27 cellular contexts compared by ENCODE assay signal in the genomic region with DNA sequence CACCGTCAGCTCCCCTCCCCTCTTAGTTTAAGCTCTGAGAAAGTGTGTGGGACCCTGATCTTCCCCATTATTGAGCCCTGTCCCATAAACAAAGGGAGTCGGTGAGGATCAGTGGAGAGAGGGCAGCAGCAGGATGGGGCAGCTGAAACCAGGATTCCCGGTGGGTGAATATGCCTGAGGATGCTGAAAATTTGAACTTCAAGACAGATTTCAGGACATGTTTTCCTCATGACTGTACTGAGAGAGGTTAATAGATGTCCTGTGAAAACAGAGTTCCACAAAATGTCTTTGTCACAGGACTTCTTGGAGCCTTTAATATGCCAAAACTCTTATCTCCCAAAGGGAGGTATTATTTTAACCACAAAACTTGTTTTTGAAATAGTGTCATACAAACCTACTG. TPM values are rescaled to one million over a fixed set of nuclear protein-coding genes. Genes with fewer than 3 reads are reported as not detected.
A peak's percentile ranks its signal among the peaks of the same experiment; 100 is the strongest.
DNase-seq lines count a peak whose midpoint lies in the region; ATAC-seq, FAIRE-seq and TF ChIP-seq lines count a peak whose summit lies in the region.
"Had no signal": no experiment of that assay in that cellular context is flagged by ENCODE, and none has a peak within 500 bp of the region (broad histone marks: within the 10 kb centered on the region; RNA-seq: fewer than 3 reads in every experiment).

No MANE protein-coding gene starts in this region.

- H3K36me3 Mint-ChIP-seq in H9 (ENCODE audit: insufficient read depth in 1 of 3, low read depth in 3 of 3) = peaks cover 0 to 8% (median 0%) of the 10 kb centered on the region in 3 experiments; a peak in 2 of 7 replicates
- H3K36me3 Mint-ChIP-seq: activated naive CD8-positive, alpha-beta T cell had no signal

- H4K5ac ChIP-seq in H9 (ENCODE audit: insufficient read length, low read depth, low read length) = no peak overlapping the region

- no peak overlapping the region for H3K23ac ChIP-seq in H9 (ENCODE audit: insufficient read length, low read depth, low read length)

- no peaks in the 10 kb centered on the region for H3K79me1 ChIP-seq in H9 (ENCODE audit: insufficient read depth, low read depth, low read length, poor library complexity, severe bottlenecking)

- no peak overlapping the region for H2BK12ac ChIP-seq in H9 (ENCODE audit: insufficient read length, low read depth, low read length)

- 62 to 71% methylated on average over 3 of the region's 3 CpGs for WGBS in GM23248 (ENCODE audit: low coverage in 1 of 2, low lambda C conversion rate in 2 of 2, missing lambda C conversion rate in 2 of 2), 2 experiments
- no CpG with 5 or more reads among the region's 3 CpGs for WGBS in H9 (ENCODE audit: extremely low coverage, insufficient read length, low lambda C conversion rate)
- WGBS in esophagus squamous epithelium, 2 donors = 86 to 92% methylated on average over 3 of the region's 3 CpGs

- H3K9ac ChIP-seq in GM23248 = peak overlapping the region; percentile 11; the same call in 1 of the 2 replicates
- peak overlapping the region; percentile 84 for H3K9ac ChIP-seq in skeletal muscle satellite cell (ENCODE audit: low read depth, low read length)
- H3K9ac ChIP-seq in H9 (ENCODE audit: extremely low read depth, insufficient read length, low read length) = no peak overlapping the region
- H3K9ac ChIP-seq: parathyroid adenoma had no signal

- no peak overlapping the region for H2BK20ac ChIP-seq in H9 (ENCODE audit: low read depth, low read length, poor library complexity, severe bottlenecking)

- H3K27me3 ChIP-seq in GM23248 (replicated peaks; ENCODE audit: insufficient read depth) = no peaks in the 10 kb centered on the region
- no peaks in the 10 kb centered on the region for H3K27me3 ChIP-seq in skeletal muscle satellite cell (ENCODE audit: control insufficient read depth, insufficient read depth, low read length)
- no peaks in the 10 kb centered on the region for H3K27me3 ChIP-seq in H9 (ENCODE audit: insufficient read depth, low read length)
- H3K27me3 ChIP-seq in esophagus squamous epithelium = no peaks in the 10 kb centered on the region

- H3K4me1 ChIP-seq in GM23248 (ENCODE audit: insufficient read depth) = peaks cover 44% of the 10 kb centered on the region
- peaks cover 51% of the 10 kb centered on the region for H3K4me1 ChIP-seq in skeletal muscle satellite cell (ENCODE audit: control insufficient read depth, insufficient read depth, low read length)
- no peaks in the 10 kb centered on the region for H3K4me1 ChIP-seq in H9 (ENCODE audit: insufficient read depth, low read length)
- peaks cover 4 to 11% (median 6%) of the 10 kb centered on the region in 3 donors for H3K4me1 ChIP-seq in esophagus squamous epithelium
- H3K4me1 ChIP-seq: parathyroid adenoma had no signal

- no peak overlapping the region for H3K18ac ChIP-seq in H9 (ENCODE audit: insufficient read length, low read depth, low read length)

- no peak overlapping the region for H3K27ac Mint-ChIP-seq in H9
- H3K27ac Mint-ChIP-seq: activated CD8-positive, alpha-beta T cell treated with anti-CD3 and anti-CD28 coated beads for 36 hours; activated naive CD8-positive, alpha-beta T cell; WTC11 had no signal

- H2BK5ac ChIP-seq in H9 (ENCODE audit: insufficient read length, low read length) = no peak overlapping the region

- no peak overlapping the region for H3K14ac ChIP-seq in H9 (ENCODE audit: insufficient read depth, low read length)

- no peaks in the 10 kb centered on the region for H3K36me3 ChIP-seq in GM23248 (ENCODE audit: low read depth)
- H3K36me3 ChIP-seq in skeletal muscle satellite cell (ENCODE audit: insufficient read depth, low read length) = no peaks in the 10 kb centered on the region
- H3K36me3 ChIP-seq in esophagus squamous epithelium = no peaks in the 10 kb centered on the region
- H3K36me3 ChIP-seq: HAP-1, left ventricle myocardium inferior, thoracic aorta had no signal

- H3K79me2 ChIP-seq in GM23248 (ENCODE audit: insufficient read depth) (no peaks in the 10 kb centered on the region), H9 (ENCODE audit: insufficient read depth, low read length) (no peaks in the 10 kb centered on the region)
- H3K79me2 ChIP-seq: parathyroid adenoma had no signal

- no peak for FAIRE-seq in GM12891 (lab: Jason Lieb, UNC)
- FAIRE-seq: bronchial epithelial cell, small intestine had no signal

- no peak overlapping the region for H4K8ac ChIP-seq in H9 (replicated peaks; ENCODE audit: insufficient read length, low read depth, low read length)

- ATAC-seq in HG03354 (IDR thresholded peaks at IDR 0.05; ENCODE audit: poor library complexity, severe bottlenecking, unreplicated experiment) = no peak
- ATAC-seq: WTC11 had no signal

- H3K23me2 ChIP-seq in H9 (ENCODE audit: insufficient read length, low read depth, low read length, poor library complexity, severe bottlenecking) = no peaks in the 10 kb centered on the region

- TF ChIP-seq POLR2A in esophagus squamous epithelium (IDR thresholded peaks at IDR 0.05) = no peak
- no peak for TF ChIP-seq POLR2A in GM12891 (IDR thresholded peaks at IDR 0.05; ENCODE audit: low read depth, low read length)

- H3K9me3 Mint-ChIP-seq in H9 = peaks cover 8 to 11% of the 10 kb centered on the region in 2 experiments
- H3K9me3 Mint-ChIP-seq: activated CD8-positive, alpha-beta T cell treated with anti-CD3 and anti-CD28 coated beads for 36 hours had no signal

- TF ChIP-seq CTCF in VCaP (conservative IDR thresholded peaks at IDR 0.05) = no peak
- TF ChIP-seq CTCF in fibroblast of pulmonary artery (IDR thresholded peaks at IDR 0.05; ENCODE audit: low read length, missing control alignments) = no peak
- TF ChIP-seq CTCF in H9 (conservative IDR thresholded peaks at IDR 0.05) = no peak
- TF ChIP-seq CTCF in esophagus squamous epithelium (IDR thresholded peaks at IDR 0.05) = no peak

- H2BK15ac ChIP-seq in H9 (ENCODE audit: low read depth, low read length) = no peak overlapping the region

- in situ Hi-C loops in GM23248 (cut with MboI) = loop anchor here (25.0 kb wide), 1 partner anchor 432 kb away; the partner anchor contains the start of gene GTF3C6

- H4K20me1 ChIP-seq in GM23248 (ENCODE audit: insufficient read depth) (no peaks in the 10 kb centered on the region), H9 (ENCODE audit: control insufficient read depth, insufficient read depth, insufficient read length) (no peaks in the 10 kb centered on the region)

- H3T11ph ChIP-seq in H9 (ENCODE audit: low read length) = no peak overlapping the region

- no peak overlapping the region for H2AK5ac ChIP-seq in H9 (ENCODE audit: insufficient read length, low read length)

- H3K9me3 ChIP-seq in GM23248 (ENCODE audit: low read depth) (no peaks in the 10 kb centered on the region), skeletal muscle satellite cell (replicated peaks; ENCODE audit: low read length) (no peaks in the 10 kb centered on the region), H9 (ENCODE audit: control insufficient read depth, low read depth, low read length) (no peaks in the 10 kb centered on the region), esophagus squamous epithelium (no peaks in the 10 kb centered on the region)
- H3K9me3 ChIP-seq: thoracic aorta had no signal

- H3K4me2 ChIP-seq in GM23248 (ENCODE audit: unreplicated experiment) = peak overlapping the region; percentile 52
- peak overlapping the region; percentile 75 for H3K4me2 ChIP-seq in skeletal muscle satellite cell (ENCODE audit: low read length)
- no peak overlapping the region for H3K4me2 ChIP-seq in H9 (ENCODE audit: insufficient read depth, insufficient read length, low read length)

- no peak overlapping the region for H4K91ac ChIP-seq in H9 (ENCODE audit: insufficient read length, low read depth, low read length)

- H3K27ac ChIP-seq in GM23248 (peak overlapping the region; percentile 62; the same call in 1 of the 2 replicates), VCaP (peak overlapping the region; percentile 100), H9 (ENCODE audit: insufficient read length, low read depth, low read length) (no peak overlapping the region), esophagus squamous epithelium (no peak overlapping the region)
- H3K27ac ChIP-seq: left ventricle myocardium inferior, parathyroid adenoma, thoracic aorta had no signal

- H3K56ac ChIP-seq in H9 (ENCODE audit: insufficient read length, low read depth, low read length) = no peak overlapping the region

- peak; percentile 47 for DNase-seq in GM23248
- DNase-seq in fibroblast of pulmonary artery (ENCODE audit: low read depth) = peak; percentile 37
- no peak for DNase-seq in H9
- no peak for DNase-seq in esophagus squamous epithelium (lab: John Stamatoyannopoulos, UW)
- DNase-seq in GM12891 (ENCODE audit: insufficient read length, low spot score) = no peak
- DNase-seq: activated CD8-positive, alpha-beta T cell treated with anti-CD3 and anti-CD28 coated beads for 36 hours; effector CD4-positive, alpha-beta T cell; foreskin melanocyte; Karpas-422; left ventricle myocardium inferior; NCI-H1694 treated with DMSO at 0.1 percent for 48 hours; NCI-H446 treated with DMSO at 0.1 percent for 48 hours; SHP77; stimulated activated CD4-positive, alpha-beta T cell treated with anti-CD3 and anti-CD28 coated beads, Interleukin-4, amount 100 ng/mL, for 4 hours; stimulated activated CD8-positive, alpha-beta memory T cell treated with anti-CD3 and anti-CD28 coated beads, Interleukin-4, amount 100 ng/mL, for 48 hours had no signal

- no peak overlapping the region for H3K4ac ChIP-seq in H9 (ENCODE audit: low read depth, low read length)

- no peaks in the 10 kb centered on the region for H3K9me2 ChIP-seq in GM23248 (ENCODE audit: insufficient read depth)

- H2AFZ ChIP-seq in GM23248 (no peak overlapping the region), H9 (ENCODE audit: low read length) (no peak overlapping the region)
- H2AFZ ChIP-seq: parathyroid adenoma had no signal

- intact Hi-C loops in esophagus squamous epithelium (cut with DNase I) = loop anchor here (10.0 kb wide), 3 partner anchors 155 to 465 kb away; no protein-coding TSS in a partner anchor

- H3K4me1 Mint-ChIP-seq in H9 = no peaks in the 10 kb centered on the region
- H3K4me1 Mint-ChIP-seq: WTC11 had no signal

- peaks cover 34% of the 10 kb centered on the region for H3F3A ChIP-seq in GM23248 (ENCODE audit: insufficient read depth)

- H3K4me3 ChIP-seq in GM23248 (no peak overlapping the region), fibroblast of pulmonary artery (replicated peaks; ENCODE audit: low read depth, low read length) (no peak overlapping the region), skeletal muscle satellite cell (ENCODE audit: low read length) (peak overlapping the region; percentile 57), esophagus squamous epithelium (no peak overlapping the region)
- H3K4me3 ChIP-seq: HAP-1, left ventricle myocardium inferior, thoracic aorta had no signal

- no peak overlapping the region for H3K4me3 Mint-ChIP-seq in H9
- H3K4me3 Mint-ChIP-seq: activated CD8-positive, alpha-beta T cell treated with anti-CD3 and anti-CD28 coated beads for 36 hours; activated naive CD8-positive, alpha-beta T cell; WTC11 had no signal

- H3K27me3 Mint-ChIP-seq in H9 (ENCODE audit: low read depth) = no peaks in the 10 kb centered on the region
- H3K27me3 Mint-ChIP-seq: activated naive CD8-positive, alpha-beta T cell had no signal

- H2BK120ac ChIP-seq in H9 (ENCODE audit: low read depth, low read length, poor library complexity, severe bottlenecking) = no peak overlapping the region

RNA-seq across cellular contexts. Expression of gene SLC22A16, which starts 53.5 kb away (rescaled TPM):
- total RNA-seq in GM23248 (2014; rRNA removed; shearing (Covaris generic)) = not detected in 2 replicates
- not detected in 2 replicates for polyA plus RNA-seq in GM23248 (2016; fragmentation: Nextera tagmentation; extraction: Ambion mirVana)
- not detected in 2 replicates for total RNA-seq in skeletal muscle satellite cell (2012; rRNA removed)
- total RNA-seq in H9 (2021) (not detected in 2 replicates), esophagus squamous epithelium (under 1 TPM in 1 of 4 donors, not detected in 3; 0.38 TPM)
- 0.10 TPM for polyA plus RNA-seq in GM12891 (2012; ENCODE audit: low read depth, missing spikeins)
- total RNA-seq: activated CD8-positive, alpha-beta T cell treated with anti-CD3 and anti-CD28 coated beads for 36 hours; bronchial epithelial cell; left ventricle myocardium inferior; T-helper 1 cell treated with Interleukin-12 subunit alpha and Interleukin-12 subunit beta and Interleukin-4 antibody, amounts not matched to agents 30 ng/mL and 1 ng/mL, for 36 hours; WTC11 had no signal
- polyA plus RNA-seq: BJ had no signal

Comparison
In these comparisons a context has a peak if more than half of its experiments do, and no peak if none do; other contexts are left out.
1. DNase-seq: peak in GM23248 (single experiment) and fibroblast of pulmonary artery (single experiment); none in H9 (single experiment), esophagus squamous epithelium (single experiment) and GM12891 (single experiment).
2. H3K27ac ChIP-seq: peak in GM23248 (single experiment) and VCaP (single experiment); none in H9 (single experiment) and esophagus squamous epithelium (0 of 4).